ENCODE assay signal across 18 cellular contexts in genomic region chr5:92525131-92525530, GRCh38.
A peak's percentile ranks its signal among the peaks of the same experiment; 100 is the strongest.
DNase-seq lines count a peak whose midpoint lies in the region; ATAC-seq, FAIRE-seq and TF ChIP-seq lines count a peak whose summit lies in the region.
"Had no signal": no experiment of that assay in that cellular context is flagged by ENCODE, and none has a peak within 500 bp of the region (broad histone marks: within the 10 kb centered on the region; RNA-seq: fewer than 3 reads in every experiment).

No MANE protein-coding gene starts in this region.

- no peak overlapping the region for H3K9ac ChIP-seq in HepG2 (ENCODE audit: insufficient read depth, low read depth, low read length)
- H3K9ac ChIP-seq: BLaER1 had no signal

- H3K79me2 ChIP-seq in HepG2 (ENCODE audit: insufficient read depth, low read length) (no peaks in the 10 kb centered on the region), osteoblast (ENCODE audit: insufficient read depth, low read length) (no peaks in the 10 kb centered on the region)

- ATAC-seq in HepG2 (no peak), right lobe of liver (no peak), sciatic nerve (no peak)
- ATAC-seq: GM23338, HCT116 had no signal

- H3K27ac ChIP-seq in HepG2 (ENCODE audit: extremely low read length, insufficient read depth, low read length) (no peak overlapping the region), right lobe of liver (no peak overlapping the region), osteoblast (ENCODE audit: low read depth, low read length) (no peak overlapping the region)
- H3K27ac ChIP-seq: BLaER1 had no signal

- H3K4me2 ChIP-seq in HepG2 (ENCODE audit: low read depth, low read length) (no peak overlapping the region), osteoblast (ENCODE audit: insufficient read depth, low read length) (no peak overlapping the region)
- H3K4me2 ChIP-seq: BLaER1, GM23338 had no signal

- intact Hi-C loops in HepG2 (cut with micrococcal nuclease; ENCODE audit: unreplicated experiment): no loop called here
- intact Hi-C loops in right lobe of liver (cut with DNase I): no loop called here
- intact Hi-C loops in sciatic nerve (cut with DNase I): loop anchor here (2.0 kb wide), 1 partner anchor 66 kb away; no protein-coding TSS in a partner anchor

- H2AFZ ChIP-seq in HepG2 (ENCODE audit: low read length): no peak overlapping the region
- H2AFZ ChIP-seq in osteoblast (ENCODE audit: low read length): peak overlapping the region; percentile 14
- H2AFZ ChIP-seq: GM23338 had no signal

- in situ Hi-C loops in HepG2 (cut with HindIII; ENCODE audit: extremely low pct_ligation_motif_present, low pct_unique_long_range_greater_than_20kb): no loop called here

- TF ChIP-seq CTCF in HepG2 (CRISPR knock-in tag; IDR thresholded peaks at IDR 0.05) (no peak), right lobe of liver (IDR thresholded peaks at IDR 0.05) (no peak), osteoblast (IDR thresholded peaks at IDR 0.05; ENCODE audit: extremely low read depth, low read depth, low read length) (no peak)

- H3K36me3 ChIP-seq in HepG2 (replicated peaks in 1 of 2; ENCODE audit: control insufficient read depth in 1 of 2, insufficient read depth in 2 of 2, low read length in 2 of 2) (no peaks in the 10 kb centered on the region), right lobe of liver (no peaks in the 10 kb centered on the region), osteoblast (ENCODE audit: insufficient read depth, low read length) (no peaks in the 10 kb centered on the region)
- H3K36me3 ChIP-seq: BLaER1 had no signal

- H4K20me1 ChIP-seq in HepG2 (ENCODE audit: insufficient read depth, low read length) (no peaks in the 10 kb centered on the region), osteoblast (ENCODE audit: insufficient read depth, low read length) (no peaks in the 10 kb centered on the region)
- H4K20me1 ChIP-seq: BLaER1 had no signal

- CTCF ChIA-PET in HepG2 (lab: Yijun Ruan, JAX; ENCODE audit: low intra/inter-chr PET ratio, low total read pairs): no interaction called here

- no peaks in the 10 kb centered on the region for H3K9me3 ChIP-seq in HepG2 (ENCODE audit: low read length)
- no peaks in the 10 kb centered on the region for H3K9me3 ChIP-seq in right lobe of liver
- no peaks in the 10 kb centered on the region for H3K9me3 ChIP-seq in osteoblast (ENCODE audit: low read depth, low read length)
- H3K9me3 ChIP-seq: BLaER1 had no signal

- TF ChIP-seq EP300 in HepG2 (IDR thresholded peaks at IDR 0.05; ENCODE audit: low read depth in 2 of 2, low read length in 2 of 2): no peak
- no peak for TF ChIP-seq EP300 in HepG2 (CRISPR knock-in tag; IDR thresholded peaks at IDR 0.05; ENCODE audit: borderline replicate concordance)

- H3K27me3 ChIP-seq in HepG2 (ENCODE audit: control insufficient read depth in 1 of 2, insufficient read depth in 2 of 2, low read length in 2 of 2): no peaks in the 10 kb centered on the region
- no peaks in the 10 kb centered on the region for H3K27me3 ChIP-seq in right lobe of liver
- no peaks in the 10 kb centered on the region for H3K27me3 ChIP-seq in osteoblast (ENCODE audit: insufficient read depth, low read length)
- H3K27me3 ChIP-seq: BLaER1 had no signal

- BruUV-seq in HepG2 (replicated peaks; lab: Mats Ljungman, UMichigan): no TSS peak

- TF ChIP-seq RAD21 in HepG2 (CRISPR knock-in tag; IDR thresholded peaks at IDR 0.05): no peak

- H3K4me3 ChIP-seq in HepG2 (replicated peaks in 1 of 3; ENCODE audit: insufficient read depth in 1 of 3, low read depth in 2 of 3, low read length in 3 of 3): no peak overlapping the region
- H3K4me3 ChIP-seq in right lobe of liver: no peak overlapping the region
- no peak overlapping the region for H3K4me3 ChIP-seq in osteoblast (ENCODE audit: insufficient read depth, low read length)
- H3K4me3 ChIP-seq: BLaER1, GM23338 had no signal

- POLR2A ChIA-PET in HepG2 (lab: Yijun Ruan, JAX): no interaction called here

- 29% methylated on average over 2 of the region's 2 CpGs for WGBS in HepG2 (ENCODE audit: low lambda C conversion rate)
- WGBS in right lobe of liver (ENCODE audit: insufficient coverage, low coverage, low lambda C conversion rate, missing lambda C conversion rate): 85% methylated on average over 2 of the region's 2 CpGs

- no peak for FAIRE-seq in HepG2 (lab: Jason Lieb, UNC)
- FAIRE-seq: HTR-8/SVneo had no signal

- no peaks in the 10 kb centered on the region for H3K4me1 ChIP-seq in HepG2 (ENCODE audit: insufficient read depth, low read length)
- no peaks in the 10 kb centered on the region for H3K4me1 ChIP-seq in right lobe of liver
- no peaks in the 10 kb centered on the region for H3K4me1 ChIP-seq in osteoblast (ENCODE audit: insufficient read depth, low read length)
- H3K4me1 ChIP-seq: BLaER1 had no signal

- TF ChIP-seq POLR2A in HepG2 (IDR thresholded peaks at IDR 0.05; ENCODE audit: insufficient read depth in 1 of 2, low read depth in 2 of 2, low read length in 2 of 2): no peak
- no peak for TF ChIP-seq POLR2A in right lobe of liver (IDR thresholded peaks at IDR 0.05)

- DNase-seq in HepG2 (ENCODE audit: low spot score) (no peak), right lobe of liver (no peak), fibroblast of gingiva (ENCODE audit: low read depth) (peak; percentile 27), osteoblast (ENCODE audit: insufficient read length, low spot score, missing footprints) (no peak), NCI-H1694 (lab: John Stamatoyannopoulos, UW) (no peak), sciatic nerve (ENCODE audit: low spot score) (no peak)
- DNase-seq in activated naive CD4-positive, alpha-beta T cell treated with Interleukin-2 at 50 U/mL for 16 hours: no peak
- DNase-seq: 8988T; CD4-positive, alpha-beta memory T cell; DMS153; DMS79; GDM1; H7; HFFc6 had no signal

TF ChIP-seq in HepG2, 621 proteins besides CTCF, POLR2A, EP300 and RAD21:
- TF ChIP-seq SUZ12 (IDR thresholded peaks at IDR 0.05; ENCODE audit: low read depth, low read length) (no peak), CEBPB (IDR thresholded peaks at IDR 0.05; ENCODE audit: borderline replicate concordance, low read depth, low read length) (peak; percentile 48; the same call in 1 of the 2 replicates)
TF ChIP-seq in HepG2: peak in this region for 1.
